Comparison of ENCODE assay signal across 16 cellular contexts in genomic region chr9:89963280-89963679, GRCh38.
DNase-seq lines count a peak whose midpoint lies in the region; ATAC-seq and TF ChIP-seq lines count a peak whose summit lies in the region.
"Had no signal": no experiment of that assay in that cellular context is flagged by ENCODE, and none has a peak within 500 bp of the region (broad histone marks: within the 10 kb centered on the region; RNA-seq: fewer than 3 reads in every experiment).

No MANE protein-coding gene starts in this region.

- no peak overlapping the region for H2BK5ac ChIP-seq in neuronal stem cell (ENCODE audit: low read length)

- H3K79me1 ChIP-seq in neuronal stem cell (ENCODE audit: low read depth, low read length) = no peaks in the 10 kb centered on the region

- no peak overlapping the region for H4K8ac ChIP-seq in neuronal stem cell (ENCODE audit: low read depth, low read length)

- H3K9me3 ChIP-seq in neuronal stem cell (replicated peaks in 1 of 2; ENCODE audit: control insufficient read depth in 2 of 2, insufficient read depth in 1 of 2, low read depth in 1 of 2, low read length in 2 of 2) = no peaks in the 10 kb centered on the region
- H3K9me3 ChIP-seq: BLaER1, HAP-1 had no signal

- H4K91ac ChIP-seq in neuronal stem cell (ENCODE audit: low read depth, low read length, poor library complexity) = no peak overlapping the region

- H3K18ac ChIP-seq in neuronal stem cell (ENCODE audit: low read length) = peak overlapping the region; percentile 8

- H3K27me3 ChIP-seq in neuronal stem cell (ENCODE audit: control insufficient read depth in 3 of 3, insufficient read depth in 3 of 3, low read depth in 1 of 3, low read length in 3 of 3) = no peaks in the 10 kb centered on the region
- H3K27me3 ChIP-seq: BLaER1 had no signal

- H2BK120ac ChIP-seq in neuronal stem cell (ENCODE audit: low read depth, low read length) = no peak overlapping the region

- H3K36me3 Mint-ChIP-seq in activated CD4-positive, alpha-beta T cell treated with anti-CD3 and anti-CD28 coated beads for 36 hours (ENCODE audit: low read depth) = no peaks in the 10 kb centered on the region
- no peaks in the 10 kb centered on the region for H3K36me3 Mint-ChIP-seq in natural killer cell treated with Interleukin-12 subunit alpha and Interleukin-12 subunit beta and Interleukin-15 and Interleukin-18, amount 100 ng/mL, for 72 hours
- no peaks in the 10 kb centered on the region for H3K36me3 Mint-ChIP-seq in natural killer cell
- H3K36me3 Mint-ChIP-seq: CD14-positive monocyte; CD4-positive, alpha-beta memory T cell had no signal

- no peak overlapping the region for H2AK5ac ChIP-seq in neuronal stem cell (ENCODE audit: low read depth, low read length)

- no peak for ATAC-seq in activated CD4-positive, alpha-beta T cell treated with anti-CD3 and anti-CD28 coated beads for 36 hours
- ATAC-seq in natural killer cell treated with Interleukin-12 subunit alpha and Interleukin-12 subunit beta and Interleukin-15 and Interleukin-18, amount 100 ng/mL, for 72 hours = peak in 1 of 2 donors; percentile 29
- ATAC-seq in natural killer cell = no peak
- no peak for ATAC-seq in GM21619 (IDR thresholded peaks at IDR 0.05; ENCODE audit: unreplicated experiment)

- H3K27ac ChIP-seq in neuronal stem cell (replicated peaks; ENCODE audit: low read length) = no peak overlapping the region
- H3K27ac ChIP-seq: 22Rv1 had no signal

- no peak for DNase-seq in activated CD4-positive, alpha-beta T cell treated with anti-CD3 and anti-CD28 coated beads for 36 hours
- no peak for DNase-seq in activated CD4-positive, alpha-beta T cell treated with anti-CD3 and anti-CD28 coated beads, Interleukin-2, amount 50 U/mL, for 4 hours
- DNase-seq in natural killer cell treated with Interleukin-12 subunit alpha and Interleukin-12 subunit beta and Interleukin-15 and Interleukin-18, amount 100 ng/mL, for 72 hours (ENCODE audit: low spot score) = no peak
- DNase-seq in natural killer cell (no peak), neuronal stem cell (ENCODE audit: low spot score) (no peak), GM10248 (ENCODE audit: extremely low spot score) (no peak)
- DNase-seq: CD4-positive, alpha-beta memory T cell; DMS153; DMS79; GDM1; IMR-90 had no signal

- no peak overlapping the region for H2AFZ ChIP-seq in neuronal stem cell (ENCODE audit: low read length)

- no peaks in the 10 kb centered on the region for H3K36me3 ChIP-seq in neuronal stem cell (replicated peaks in 1 of 2; ENCODE audit: control insufficient read depth in 2 of 2, insufficient read depth in 2 of 2, low read length in 2 of 2)
- H3K36me3 ChIP-seq: BLaER1, HAP-1 had no signal

- no peak overlapping the region for H3K23ac ChIP-seq in neuronal stem cell (ENCODE audit: low read depth, low read length, poor library complexity)

- POLR2A ChIA-PET in activated CD4-positive, alpha-beta T cell treated with anti-CD3 and anti-CD28 coated beads for 36 hours (lab: Charles Lee) = no interaction called here
- POLR2A ChIA-PET in GM10248 (lab: Yijun Ruan, JAX) = no interaction called here

- no peak overlapping the region for H3K4me2 ChIP-seq in neuronal stem cell (ENCODE audit: insufficient read depth, low read length, poor library complexity, severe bottlenecking)
- H3K4me2 ChIP-seq: BLaER1 had no signal

- no CpG with 5 or more reads among the region's 3 CpGs for WGBS in neuronal stem cell (ENCODE audit: extremely low coverage in 2 of 2, insufficient read length in 2 of 2, insufficient replicate concordance in 1 of 2), 2 donors

- peaks cover 6% of the 10 kb centered on the region for H3K27me3 Mint-ChIP-seq in activated CD4-positive, alpha-beta T cell treated with anti-CD3 and anti-CD28 coated beads for 36 hours
- no peaks in the 10 kb centered on the region for H3K27me3 Mint-ChIP-seq in natural killer cell treated with Interleukin-12 subunit alpha and Interleukin-12 subunit beta and Interleukin-15 and Interleukin-18, amount 100 ng/mL, for 72 hours
- peaks cover 2 to 13% of the 10 kb centered on the region in 2 donors for H3K27me3 Mint-ChIP-seq in natural killer cell (ENCODE audit: low read depth in 2 of 2)

- H3K4me3 ChIP-seq in neuronal stem cell (ENCODE audit: low read length in 2 of 2) = no peak overlapping the region
- H3K4me3 ChIP-seq: BLaER1, HAP-1 had no signal

- no peak overlapping the region for H3K14ac ChIP-seq in neuronal stem cell (ENCODE audit: low read length)

- no peak overlapping the region for H3K9ac ChIP-seq in neuronal stem cell (ENCODE audit: low read depth, low read length, poor library complexity)
- H3K9ac ChIP-seq: BLaER1 had no signal

- H2BK15ac ChIP-seq in neuronal stem cell (ENCODE audit: low read length) = no peak overlapping the region

- no peaks in the 10 kb centered on the region for H3K4me1 ChIP-seq in neuronal stem cell (ENCODE audit: control insufficient read depth in 2 of 2, insufficient read depth in 1 of 2, low read depth in 1 of 2, low read length in 2 of 2)
- H3K4me1 ChIP-seq: HAP-1 had no signal

- TF ChIP-seq CTCF in natural killer cell (IDR thresholded peaks at IDR 0.05) = no peak
- TF ChIP-seq CTCF in GM10248 (IDR thresholded peaks at IDR 0.05; ENCODE audit: control extremely low read depth, extremely low read depth, low read depth, missing control alignments) = no peak

- intact Hi-C loops in activated CD4-positive, alpha-beta T cell treated with anti-CD3 and anti-CD28 coated beads for 36 hours (cut with DNase I, micrococcal nuclease) = no loop called here
- intact Hi-C loops in natural killer cell (cut with micrococcal nuclease) = no loop called here

- CTCF ChIA-PET in activated CD4-positive, alpha-beta T cell treated with anti-CD3 and anti-CD28 coated beads for 36 hours (lab: Charles Lee) = no interaction called here
- CTCF ChIA-PET in GM10248 (lab: Yijun Ruan, JAX) = no interaction called here

- no peak overlapping the region for H2BK12ac ChIP-seq in neuronal stem cell (ENCODE audit: low read length)

- H3K4me1 Mint-ChIP-seq in activated CD4-positive, alpha-beta T cell treated with anti-CD3 and anti-CD28 coated beads for 36 hours = peaks cover 19% of the 10 kb centered on the region
- H3K4me1 Mint-ChIP-seq in natural killer cell treated with Interleukin-12 subunit alpha and Interleukin-12 subunit beta and Interleukin-15 and Interleukin-18, amount 100 ng/mL, for 72 hours (ENCODE audit: low read depth in 2 of 2) = peaks cover 13 to 18% of the 10 kb centered on the region in 2 donors
- peaks cover 13 to 15% of the 10 kb centered on the region in 2 donors for H3K4me1 Mint-ChIP-seq in natural killer cell

- H3K27ac Mint-ChIP-seq in activated CD4-positive, alpha-beta T cell treated with anti-CD3 and anti-CD28 coated beads for 36 hours = peak overlapping the region; percentile 14
- no peak overlapping the region for H3K27ac Mint-ChIP-seq in natural killer cell treated with Interleukin-12 subunit alpha and Interleukin-12 subunit beta and Interleukin-15 and Interleukin-18, amount 100 ng/mL, for 72 hours
- no peak overlapping the region for H3K27ac Mint-ChIP-seq in natural killer cell
- H3K27ac Mint-ChIP-seq: CD4-positive, alpha-beta memory T cell had no signal

- H3K9me3 Mint-ChIP-seq in activated CD4-positive, alpha-beta T cell treated with anti-CD3 and anti-CD28 coated beads for 36 hours (ENCODE audit: low read depth) = no peaks in the 10 kb centered on the region
- H3K9me3 Mint-ChIP-seq in natural killer cell treated with Interleukin-12 subunit alpha and Interleukin-12 subunit beta and Interleukin-15 and Interleukin-18, amount 100 ng/mL, for 72 hours = no peaks in the 10 kb centered on the region
- no peaks in the 10 kb centered on the region for H3K9me3 Mint-ChIP-seq in natural killer cell
- H3K9me3 Mint-ChIP-seq: CD14-positive monocyte; CD4-positive, alpha-beta memory T cell had no signal

- H3K4me3 Mint-ChIP-seq in activated CD4-positive, alpha-beta T cell treated with anti-CD3 and anti-CD28 coated beads for 36 hours = no peak overlapping the region
- peak overlapping the region; percentile 1 for H3K4me3 Mint-ChIP-seq in natural killer cell treated with Interleukin-12 subunit alpha and Interleukin-12 subunit beta and Interleukin-15 and Interleukin-18, amount 100 ng/mL, for 72 hours
- no peak overlapping the region for H3K4me3 Mint-ChIP-seq in natural killer cell
- H3K4me3 Mint-ChIP-seq: CD14-positive monocyte had no signal

- H3K4ac ChIP-seq in neuronal stem cell (ENCODE audit: low read length) = no peak overlapping the region
